In genomic region chr2:219578811-219579210, GRCh38 we compare ENCODE assay signal across 17 cellular contexts. TPM values are rescaled to one million over a fixed set of nuclear protein-coding genes. Genes with fewer than 3 reads are reported as not detected.
DNase-seq lines count a peak whose midpoint lies in the region; ATAC-seq and TF ChIP-seq lines count a peak whose summit lies in the region.
"Had no signal": no experiment of that assay in that cellular context is flagged by ENCODE, and none has a peak within 500 bp of the region (broad histone marks: within the 10 kb centered on the region; RNA-seq: fewer than 3 reads in every experiment).

No MANE protein-coding gene starts in this region.

- H3K27me3 ChIP-seq in HL-60 (ENCODE audit: insufficient read depth, poor library complexity, severe bottlenecking) (no peaks in the 10 kb centered on the region), neuronal stem cell (ENCODE audit: control insufficient read depth in 3 of 3, insufficient read depth in 3 of 3, low read depth in 1 of 3, low read length in 3 of 3) (peaks cover 0 to 16% (median 0%) of the 10 kb centered on the region in 3 experiments)
- H3K27me3 ChIP-seq: ascending aorta, BLaER1 had no signal

- peak; percentile 36 for ATAC-seq in central memory CD8-positive, alpha-beta T cell (replicated peaks; ENCODE audit: extremely low read depth, poor library complexity, severe bottlenecking)
- no peak for ATAC-seq in mucosa of descending colon

- H3K9me3 ChIP-seq in neuronal stem cell (replicated peaks in 1 of 2; ENCODE audit: control insufficient read depth in 2 of 2, insufficient read depth in 1 of 2, low read depth in 1 of 2, low read length in 2 of 2), result no peaks in the 10 kb centered on the region
- no peaks in the 10 kb centered on the region for H3K9me3 ChIP-seq in mucosa of descending colon
- H3K9me3 ChIP-seq: ascending aorta, BLaER1, HAP-1, prostate gland, SJSA1 had no signal

- no peak overlapping the region for H2BK5ac ChIP-seq in neuronal stem cell (ENCODE audit: low read length)

- no peak overlapping the region for H2BK12ac ChIP-seq in neuronal stem cell (ENCODE audit: low read length)

- no peak overlapping the region for H4K8ac ChIP-seq in neuronal stem cell (ENCODE audit: low read depth, low read length)

- H2BK15ac ChIP-seq in neuronal stem cell (ENCODE audit: low read length), result no peak overlapping the region

- H3K4me1 ChIP-seq in neuronal stem cell (ENCODE audit: control insufficient read depth in 2 of 2, insufficient read depth in 1 of 2, low read depth in 1 of 2, low read length in 2 of 2) (peaks cover 17 to 19% of the 10 kb centered on the region in 2 donors), mucosa of descending colon (ENCODE audit: low read depth) (no peaks in the 10 kb centered on the region)
- H3K4me1 ChIP-seq: ascending aorta, BLaER1, prostate gland, SJSA1 had no signal

- WGBS in neuronal stem cell (ENCODE audit: extremely low coverage in 2 of 2, insufficient read length in 2 of 2, insufficient replicate concordance in 1 of 2), 2 donors, result no CpG with 5 or more reads among the region's 4 CpGs

- H4K91ac ChIP-seq in neuronal stem cell (ENCODE audit: low read depth, low read length, poor library complexity), result no peak overlapping the region

- H3K4me3 ChIP-seq in HL-60 (replicated peaks; ENCODE audit: insufficient read depth, low read length), result no peak overlapping the region
- H3K4me3 ChIP-seq in neuronal stem cell (ENCODE audit: low read length in 2 of 2), result no peak overlapping the region
- H3K4me3 ChIP-seq in mucosa of descending colon, result no peak overlapping the region
- H3K4me3 ChIP-seq: ascending aorta, BLaER1, HAP-1, prostate gland, SJSA1 had no signal

- no peak overlapping the region for H3K27ac Mint-ChIP-seq in central memory CD8-positive, alpha-beta T cell (ENCODE audit: low read depth)
- H3K27ac Mint-ChIP-seq: activated T-cell treated with anti-CD3 and anti-CD28 coated beads, Interleukin-2, amount 50 U/mL, for 24 hours; mesothelial cell of epicardium; stimulated activated naive CD8-positive, alpha-beta T cell treated with anti-CD3 and anti-CD28 coated beads, Interleukin-15, Interleukin-2, amounts not matched to agents 100 ng/mL and 50 ng/mL, for 24 hours had no signal

- peaks cover 2% of the 10 kb centered on the region for H3K36me3 Mint-ChIP-seq in central memory CD8-positive, alpha-beta T cell (ENCODE audit: insufficient read depth)
- H3K36me3 Mint-ChIP-seq: mesothelial cell of epicardium had no signal

- H2AFZ ChIP-seq in neuronal stem cell (ENCODE audit: low read length), result peak overlapping the region; percentile 23

- H3K4ac ChIP-seq in neuronal stem cell (ENCODE audit: low read length), result no peak overlapping the region

- H3K4me2 ChIP-seq in neuronal stem cell (ENCODE audit: insufficient read depth, low read length, poor library complexity, severe bottlenecking), result no peak overlapping the region
- H3K4me2 ChIP-seq: BLaER1 had no signal

- H3K23ac ChIP-seq in neuronal stem cell (ENCODE audit: low read depth, low read length, poor library complexity), result no peak overlapping the region

- no peak overlapping the region for H3K14ac ChIP-seq in neuronal stem cell (ENCODE audit: low read length)

- peak overlapping the region; percentile 45 for H3K27ac ChIP-seq in HL-60 (replicated peaks)
- no peak overlapping the region for H3K27ac ChIP-seq in neuronal stem cell (replicated peaks; ENCODE audit: low read length)
- H3K27ac ChIP-seq: ascending aorta, BLaER1, prostate gland, SJSA1 had no signal

- TF ChIP-seq CTCF in HL-60 (IDR thresholded peaks at IDR 0.05; ENCODE audit: insufficient read depth, low read length), result no peak
- no peak for TF ChIP-seq CTCF in mucosa of descending colon (IDR thresholded peaks at IDR 0.05)

- no peak overlapping the region for H3K4me3 Mint-ChIP-seq in central memory CD8-positive, alpha-beta T cell
- H3K4me3 Mint-ChIP-seq: activated T-cell treated with anti-CD3 and anti-CD28 coated beads, Interleukin-2, amount 50 U/mL, for 24 hours; mesothelial cell of epicardium; stimulated activated naive CD8-positive, alpha-beta T cell treated with anti-CD3 and anti-CD28 coated beads, Interleukin-15, Interleukin-2, amounts not matched to agents 100 ng/mL and 50 ng/mL, for 24 hours had no signal

- no peak overlapping the region for H3K9ac ChIP-seq in neuronal stem cell (ENCODE audit: low read depth, low read length, poor library complexity)
- H3K9ac ChIP-seq: BLaER1 had no signal

- H3K9me3 Mint-ChIP-seq in central memory CD8-positive, alpha-beta T cell, result no peaks in the 10 kb centered on the region
- H3K9me3 Mint-ChIP-seq: activated T-cell treated with anti-CD3 and anti-CD28 coated beads, Interleukin-2, amount 50 U/mL, for 24 hours; mesothelial cell of epicardium; stimulated activated naive CD8-positive, alpha-beta T cell treated with anti-CD3 and anti-CD28 coated beads, Interleukin-15, Interleukin-2, amounts not matched to agents 100 ng/mL and 50 ng/mL, for 24 hours had no signal

- DNase-seq in HL-60 (ENCODE audit: low read depth in 1 of 2, low spot score in 1 of 2) (peak; percentile 80 to 98), neuronal stem cell (ENCODE audit: low spot score) (no peak), OCI-M2 (lab: John Stamatoyannopoulos, UW; ENCODE audit: unreplicated experiment) (no peak), mucosa of descending colon (no peak)
- DNase-seq in central memory CD8-positive, alpha-beta T cell (ENCODE audit: low spot score in 2 of 2), result no peak
- DNase-seq in activated T-cell treated with anti-CD3 and anti-CD28 coated beads, Interleukin-2, amount 50 U/mL, for 1 hour, result no peak
- DNase-seq: activated T-cell treated with anti-CD3 and anti-CD28 coated beads, Interleukin-2, amount 50 U/mL, for 24 hours; NCI-H1436 treated with DMSO at 0.1 percent for 48 hours; NCI-H774; stimulated activated CD4-positive, alpha-beta T cell treated with anti-CD3 and anti-CD28 coated beads, Interleukin-4, amount 100 ng/mL, for 1 hour had no signal

- intact Hi-C loops in mucosa of descending colon (cut with DNase I, micrococcal nuclease), result no loop called here

- H3K4me1 Mint-ChIP-seq in central memory CD8-positive, alpha-beta T cell, result no peaks in the 10 kb centered on the region

- H2AK5ac ChIP-seq in neuronal stem cell (ENCODE audit: low read depth, low read length), result no peak overlapping the region

- no peaks in the 10 kb centered on the region for H3K79me1 ChIP-seq in neuronal stem cell (ENCODE audit: low read depth, low read length)

- H3K27me3 Mint-ChIP-seq in central memory CD8-positive, alpha-beta T cell, result peaks cover 34% of the 10 kb centered on the region

- H3K36me3 ChIP-seq in neuronal stem cell (replicated peaks in 1 of 2; ENCODE audit: control insufficient read depth in 2 of 2, insufficient read depth in 2 of 2, low read length in 2 of 2) (no peaks in the 10 kb centered on the region), mucosa of descending colon (ENCODE audit: low read depth) (no peaks in the 10 kb centered on the region)
- H3K36me3 ChIP-seq: ascending aorta, BLaER1, HAP-1, prostate gland, SJSA1 had no signal

- H3K18ac ChIP-seq in neuronal stem cell (ENCODE audit: low read length), result no peak overlapping the region

- no peak overlapping the region for H2BK120ac ChIP-seq in neuronal stem cell (ENCODE audit: low read depth, low read length)

RNA-seq across cellular contexts. Expression of gene INHA, which starts 6.7 kb away (rescaled TPM):
- polyA plus RNA-seq in neuronal stem cell (2013, experiment 1 of 2), result 0.50 TPM
- polyA plus RNA-seq in neuronal stem cell (2013, experiment 2 of 2), result 0.35 TPM
- total RNA-seq in mucosa of descending colon, result under 1 TPM in 1 of 3 donors, not detected in 2; 0.19 TPM
- total RNA-seq: ascending aorta had no signal

RNA-seq across cellular contexts. Expression of gene OBSL1, which starts 7.5 kb away (rescaled TPM):
- 40.6 TPM for polyA plus RNA-seq in neuronal stem cell (2013, experiment 1 of 2)
- 41.4 TPM for polyA plus RNA-seq in neuronal stem cell (2013, experiment 2 of 2)
- total RNA-seq in mucosa of descending colon, result 10 to 100 TPM in 2 of 3 donors, 1 to 10 TPM in 1; 7.6 to 53.0 (median 12.6) TPM

RNA-seq across cellular contexts. Expression of gene STK11IP, which starts 18.8 kb away (rescaled TPM):
- 12.9 TPM for polyA plus RNA-seq in neuronal stem cell (2013, experiment 1 of 2)
- 12.0 TPM for polyA plus RNA-seq in neuronal stem cell (2013, experiment 2 of 2)
- total RNA-seq in mucosa of descending colon, result 10 to 100 TPM; 34.6 to 42.0 (median 39.6) TPM

RNA-seq across cellular contexts. Expression of gene TMEM198, which starts 35.0 kb away (rescaled TPM):
- 2.7 TPM for polyA plus RNA-seq in neuronal stem cell (2013, experiment 1 of 2)
- polyA plus RNA-seq in neuronal stem cell (2013, experiment 2 of 2), result 1.8 TPM
- total RNA-seq in mucosa of descending colon, result 1 to 10 TPM in 2 of 3 donors, under 1 TPM in 1; 0.69 to 2.7 (median 2.7) TPM

RNA-seq across cellular contexts. Expression of gene CHPF, which starts 35.2 kb away (rescaled TPM):
- 12.6 TPM for polyA plus RNA-seq in neuronal stem cell (2013, experiment 1 of 2)
- polyA plus RNA-seq in neuronal stem cell (2013, experiment 2 of 2), result 12.8 TPM
- total RNA-seq in mucosa of descending colon, result 10 to 100 TPM; 19.4 to 25.9 (median 20.5) TPM

Comparison
In these comparisons a context has a peak if more than half of its experiments do, and no peak if none do; other contexts are left out.
1. DNase-seq: peak in HL-60 (2 of 2); none in central memory CD8-positive, alpha-beta T cell (0 of 2), neuronal stem cell (single experiment), OCI-M2 (single experiment), mucosa of descending colon (0 of 3) and activated T-cell treated with anti-CD3 and anti-CD28 coated beads, Interleukin-2, amount 50 U/mL, for 1 hour (single experiment).